10 cellular contexts compared by ENCODE assay signal in genomic region chr12:118237053-118237665, GRCh38.
DNase-seq lines count a peak whose midpoint lies in the region; ATAC-seq and TF ChIP-seq lines count a peak whose summit lies in the region.
"Had no signal": no experiment of that assay in that cellular context is flagged by ENCODE, and none has a peak within 500 bp of the region (broad histone marks: within the 10 kb centered on the region; RNA-seq: fewer than 3 reads in every experiment).

No MANE protein-coding gene starts in this region.

- intact Hi-C loops in HCT116 (cut with micrococcal nuclease) = no loop called here

- H3K36me3 ChIP-seq in HCT116 (ENCODE audit: control insufficient read depth in 1 of 2, insufficient read depth in 2 of 2, low read length in 2 of 2) = no peaks in the 10 kb centered on the region
- no peaks in the 10 kb centered on the region for H3K36me3 ChIP-seq in mesendoderm (ENCODE audit: control insufficient read depth, insufficient read depth, low read length)

- H3K79me1 ChIP-seq in mesendoderm (ENCODE audit: low read length) = no peaks in the 10 kb centered on the region

- POLR2A ChIA-PET in HCT116 (lab: Charles Lee) = no interaction called here

- TF ChIP-seq POLR2A in HCT116 (IDR thresholded peaks at IDR 0.05; ENCODE audit: borderline replicate concordance, extremely low read depth, insufficient read depth, insufficient read length) = no peak

- H3K9ac ChIP-seq in HCT116 (ENCODE audit: low read length) = no peak overlapping the region
- no peak overlapping the region for H3K9ac ChIP-seq in mesendoderm (ENCODE audit: low read length)

- H3K36me3 Mint-ChIP-seq in memory B cell = peaks cover 12% of the 10 kb centered on the region

- H3K4me1 ChIP-seq in HCT116 (ENCODE audit: control insufficient read depth in 1 of 2, insufficient read depth in 2 of 2, low read length in 2 of 2) (peaks cover 0 to 11% of the 10 kb centered on the region in 2 experiments; a peak in 2 of 4 replicates), mesendoderm (ENCODE audit: control insufficient read depth, low read depth, low read length) (no peaks in the 10 kb centered on the region)
- H3K4me1 ChIP-seq: HAP-1 had no signal

- no peak overlapping the region for H3K4me2 ChIP-seq in HCT116 (ENCODE audit: low read length)
- H3K4me2 ChIP-seq in mesendoderm (ENCODE audit: low read length) = no peak overlapping the region

- BruUV-seq in HCT116 (replicated peaks; lab: Mats Ljungman, UMichigan) = no TSS peak

- no peak overlapping the region for H4K8ac ChIP-seq in mesendoderm (ENCODE audit: low read depth, low read length)

- TF ChIP-seq CTCF in HCT116 (IDR thresholded peaks at IDR 0.05 in 2 of 3, conservative IDR thresholded peaks at IDR 0.05 in 1 of 3; ENCODE audit: borderline replicate concordance in 1 of 3, insufficient read depth in 1 of 3, low read depth in 2 of 3, low read length in 2 of 3) = no peak

- H3K9me2 ChIP-seq in HCT116 (ENCODE audit: insufficient read depth) = no peaks in the 10 kb centered on the region

- peak overlapping the region; percentile 4 for H2AFZ ChIP-seq in HCT116 (ENCODE audit: low read depth, low read length, poor library complexity, severe bottlenecking)

- DNase-seq in HCT116 (ENCODE audit: low read depth, low spot score) (no peak), Kasumi-1 (lab: John Stamatoyannopoulos, UW) (peak; percentile 87), memory B cell (ENCODE audit: low spot score in 2 of 2) (peak in 1 of 2 donors; percentile 38), mesendoderm (no peak), NCI-H2196 treated with DMSO at 0.1 percent for 48 hours (lab: John Stamatoyannopoulos, UW; ENCODE audit: unreplicated experiment) (no peak), SW 1271 (lab: John Stamatoyannopoulos, UW) (no peak)
- no peak for DNase-seq in activated naive CD4-positive, alpha-beta T cell (lab: John Stamatoyannopoulos, UW)
- DNase-seq: activated CD4-positive, alpha-beta T cell treated with anti-CD3 and anti-CD28 coated beads for 48 hours had no signal

- H2BK5ac ChIP-seq in mesendoderm (ENCODE audit: low read length) = no peak overlapping the region

- peaks cover 24% of the 10 kb centered on the region for H3K4me1 Mint-ChIP-seq in memory B cell

- H2BK120ac ChIP-seq in mesendoderm (ENCODE audit: low read depth, low read length) = no peak overlapping the region

- H3K27ac ChIP-seq in HCT116 (ENCODE audit: low read depth, low read length) = no peak overlapping the region
- no peak overlapping the region for H3K27ac ChIP-seq in mesendoderm (ENCODE audit: low read depth, low read length)

- H3K18ac ChIP-seq in mesendoderm (ENCODE audit: low read length) = no peak overlapping the region

- H3K23ac ChIP-seq in mesendoderm (ENCODE audit: low read length) = no peak overlapping the region

- peak overlapping the region; percentile 83 for H3K27ac Mint-ChIP-seq in memory B cell

- CTCF ChIA-PET in HCT116 (lab: Charles Lee) = interaction anchor here (1.1 kb wide), 1 partner anchor 141 kb away, joined by 3 read pairs; no protein-coding TSS in a partner anchor

- TF ChIP-seq RAD21 in HCT116 (IDR thresholded peaks at IDR 0.05; ENCODE audit: low read depth) = no peak

- no peaks in the 10 kb centered on the region for H3K27me3 Mint-ChIP-seq in memory B cell

- WGBS in mesendoderm (ENCODE audit: extremely low coverage, insufficient coverage, low lambda C conversion rate) = no CpG with 5 or more reads among the region's 1 CpG

- H3K4me3 ChIP-seq in HCT116 (replicated peaks in 1 of 2; ENCODE audit: low read depth in 1 of 2, low read length in 2 of 2) = no peak overlapping the region
- no peak overlapping the region for H3K4me3 ChIP-seq in mesendoderm (ENCODE audit: low read length)
- H3K4me3 ChIP-seq: HAP-1 had no signal

- no peaks in the 10 kb centered on the region for H3K9me3 Mint-ChIP-seq in memory B cell

- RAD21 ChIA-PET in HCT116 (lab: Charles Lee; ENCODE audit: low non-redundant PET in 1 of 2, low total read pairs in 2 of 2, uncharacterized antibody in 2 of 2, unreplicated experiment in 2 of 2) = no interaction called here

- no peak overlapping the region for H3K4ac ChIP-seq in mesendoderm (ENCODE audit: low read depth, low read length)

- H3K4me3 Mint-ChIP-seq in memory B cell = peak overlapping the region; percentile 64

- H2BK15ac ChIP-seq in mesendoderm (replicated peaks; ENCODE audit: low read depth) = no peak overlapping the region

- H3K79me2 ChIP-seq in HCT116 (ENCODE audit: insufficient read depth, low read length) (no peaks in the 10 kb centered on the region), mesendoderm (ENCODE audit: control insufficient read depth, insufficient read depth, low read length) (no peaks in the 10 kb centered on the region)

- no peak overlapping the region for H2AK5ac ChIP-seq in mesendoderm (ENCODE audit: low read length)

- no peaks in the 10 kb centered on the region for H4K20me1 ChIP-seq in HCT116 (ENCODE audit: insufficient read depth)

- no peak overlapping the region for H3K56ac ChIP-seq in mesendoderm (ENCODE audit: low read length)

- H3K9me3 ChIP-seq in HCT116 (ENCODE audit: control insufficient read depth in 1 of 2, insufficient read depth in 1 of 2, low read depth in 1 of 2, low read length in 2 of 2) = no peaks in the 10 kb centered on the region
- H3K9me3 ChIP-seq: HAP-1 had no signal

- H3K27me3 ChIP-seq in HCT116 (ENCODE audit: insufficient read depth, low read length) (no peaks in the 10 kb centered on the region), mesendoderm (ENCODE audit: insufficient read depth, low read length, poor library complexity) (no peaks in the 10 kb centered on the region)

- no peak overlapping the region for H4K5ac ChIP-seq in mesendoderm (ENCODE audit: low read length)

- ATAC-seq in GM18861 (IDR thresholded peaks at IDR 0.05; ENCODE audit: unreplicated experiment) (peak; percentile 84), HCT116 (no peak), memory B cell (ENCODE audit: low read depth) (peak; percentile 97)

TF ChIP-seq in HCT116, 20 proteins besides CTCF, POLR2A, EP300 and RAD21 (continues in another document):
- TF ChIP-seq ZNF274 (IDR thresholded peaks at IDR 0.05; ENCODE audit: low read depth, low read length) (no peak), TCF7L2 (IDR thresholded peaks at IDR 0.05; ENCODE audit: borderline replicate concordance, extremely low read depth, insufficient read depth, insufficient read length) (no peak), JUND (IDR thresholded peaks at IDR 0.05) (no peak), REST (IDR thresholded peaks at IDR 0.05; ENCODE audit: low read depth) (no peak), SP1 (IDR thresholded peaks at IDR 0.05; ENCODE audit: low read depth) (no peak), CBX3 (IDR thresholded peaks at IDR 0.05; ENCODE audit: low read depth) (no peak), FOSL1 (IDR thresholded peaks at IDR 0.05; ENCODE audit: low read depth) (no peak), ZBTB33 (IDR thresholded peaks at IDR 0.05; ENCODE audit: extremely low read depth, insufficient replicate concordance, low read length) (no peak), EGR1 (IDR thresholded peaks at IDR 0.05; ENCODE audit: low read depth) (no peak), POLR2AphosphoS5 (IDR thresholded peaks at IDR 0.05; ENCODE audit: low read depth, low read length) (no peak), SRF (IDR thresholded peaks at IDR 0.05; ENCODE audit: low read depth) (no peak), ZFX (IDR thresholded peaks at IDR 0.05) (no peak), CEBPB (IDR thresholded peaks at IDR 0.05; ENCODE audit: low read depth) (no peak), ELF1 (IDR thresholded peaks at IDR 0.05; ENCODE audit: borderline replicate concordance, low read depth) (no peak), YY1 (IDR thresholded peaks at IDR 0.05; ENCODE audit: extremely low read depth, insufficient replicate concordance, low read depth, low read length) (no peak)

Comparison
In these comparisons a context has a peak if more than half of its experiments do, and no peak if none do; other contexts are left out.
1. DNase-seq: peak in Kasumi-1 (2 of 2); none in HCT116 (single experiment), mesendoderm (single experiment), NCI-H2196 treated with DMSO at 0.1 percent for 48 hours (single experiment), activated naive CD4-positive, alpha-beta T cell (0 of 4) and SW 1271 (0 of 2).